1 cellular context compared by ENCODE assay signal in genomic region chr4:183553601-183554345, GRCh38.
TF ChIP-seq lines count a peak whose summit lies in the region.

No MANE protein-coding gene starts in this region.

TF ChIP-seq in SK-N-SH, 30 proteins besides CTCF, POLR2A, EP300 and RAD21 (continued from another document):
- TF ChIP-seq ZBTB33 (IDR thresholded peaks at IDR 0.05; ENCODE audit: borderline replicate concordance, low read depth), result no peak
